In genomic region chr2:171965238-171965637, GRCh38 we compare ENCODE assay signal across 17 cellular contexts. TPM values are rescaled to one million over a fixed set of nuclear protein-coding genes. Genes with fewer than 3 reads are reported as not detected.
A peak's percentile ranks its signal among the peaks of the same experiment; 100 is the strongest.
DNase-seq lines count a peak whose midpoint lies in the region; FAIRE-seq and TF ChIP-seq lines count a peak whose summit lies in the region.
"Had no signal": no experiment of that assay in that cellular context is flagged by ENCODE, and none has a peak within 500 bp of the region (broad histone marks: within the 10 kb centered on the region; RNA-seq: fewer than 3 reads in every experiment).

No MANE protein-coding gene starts in this region.

- H3K27ac Mint-ChIP-seq in activated naive CD4-positive, alpha-beta T cell treated with anti-CD3 and anti-CD28 coated beads, Interleukin-2, amount 10 ng/mL, durations not matched to agents 7 days and 5 days = peak overlapping the region; percentile 3
- no peak overlapping the region for H3K27ac Mint-ChIP-seq in neural progenitor cell
- H3K27ac Mint-ChIP-seq: CD4-positive, alpha-beta memory T cell; H9 had no signal

- peak overlapping the region; percentile 37 for H3K4me2 ChIP-seq in neural progenitor cell

- peaks cover 9% of the 10 kb centered on the region for H3K79me2 ChIP-seq in neural progenitor cell (ENCODE audit: low read depth)

- peaks cover 28% of the 10 kb centered on the region for H3K36me3 Mint-ChIP-seq in activated naive CD4-positive, alpha-beta T cell treated with anti-CD3 and anti-CD28 coated beads, Interleukin-2, amount 10 ng/mL, durations not matched to agents 7 days and 5 days
- H3K36me3 Mint-ChIP-seq in neural progenitor cell = peaks cover 15% of the 10 kb centered on the region

- H3K9me3 Mint-ChIP-seq in activated naive CD4-positive, alpha-beta T cell treated with anti-CD3 and anti-CD28 coated beads, Interleukin-2, amount 10 ng/mL, durations not matched to agents 7 days and 5 days = no peaks in the 10 kb centered on the region
- H3K9me3 Mint-ChIP-seq in neural progenitor cell = no peaks in the 10 kb centered on the region
- H3K9me3 Mint-ChIP-seq: CD4-positive, alpha-beta memory T cell; H9 had no signal

- H3K27me3 ChIP-seq in neural progenitor cell = no peaks in the 10 kb centered on the region

- no peaks in the 10 kb centered on the region for H4K20me1 ChIP-seq in neural progenitor cell (ENCODE audit: low read depth)

- H3K4me1 Mint-ChIP-seq in activated naive CD4-positive, alpha-beta T cell treated with anti-CD3 and anti-CD28 coated beads, Interleukin-2, amount 10 ng/mL, durations not matched to agents 7 days and 5 days = peaks cover 48% of the 10 kb centered on the region
- no peaks in the 10 kb centered on the region for H3K4me1 Mint-ChIP-seq in neural progenitor cell

- H3K27ac ChIP-seq in neural progenitor cell = peak overlapping the region; percentile 81
- H3K27ac ChIP-seq: GM23248 had no signal

- no peak for DNase-seq in activated naive CD4-positive, alpha-beta T cell treated with anti-CD3 and anti-CD28 coated beads, Interleukin-2, amount 10 ng/mL, durations not matched to agents 7 days and 5 days
- no peak for DNase-seq in activated naive CD4-positive, alpha-beta T cell treated with Interleukin-2 at 50 U/mL for 16 hours
- no peak for DNase-seq in D721Med (ENCODE audit: insufficient read length, low spot score)
- DNase-seq in neural progenitor cell (ENCODE audit: low spot score) = no peak
- DNase-seq in NCI-H748 treated with DMSO at 0.1 percent for 48 hours (lab: John Stamatoyannopoulos, UW) = no peak
- DNase-seq in NCI-H1092 treated with DMSO at 0.1 percent for 48 hours (lab: John Stamatoyannopoulos, UW) = no peak
- DNase-seq: C1 segment of cervical spinal cord, Calu3, COR-L47, DND-41, GDM1, GM23248, H9 had no signal

- H3K36me3 ChIP-seq in neural progenitor cell = peaks cover 8% of the 10 kb centered on the region

- peaks cover 34% of the 10 kb centered on the region for H3F3A ChIP-seq in neural progenitor cell (ENCODE audit: low read depth)

- no peak overlapping the region for H3K4me3 ChIP-seq in neural progenitor cell
- H3K4me3 ChIP-seq: GM12878, GM23248 had no signal

- H3K4me3 Mint-ChIP-seq in activated naive CD4-positive, alpha-beta T cell treated with anti-CD3 and anti-CD28 coated beads, Interleukin-2, amount 10 ng/mL, durations not matched to agents 7 days and 5 days = no peak overlapping the region
- H3K4me3 Mint-ChIP-seq in neural progenitor cell = no peak overlapping the region
- H3K4me3 Mint-ChIP-seq: CD4-positive, alpha-beta memory T cell; H9 had no signal

- no peak overlapping the region for H2AFZ ChIP-seq in neural progenitor cell (replicated peaks)
- H2AFZ ChIP-seq: GM23248 had no signal

- peaks cover 49% of the 10 kb centered on the region for H3K4me1 ChIP-seq in neural progenitor cell

- TF ChIP-seq CTCF in D721Med (IDR thresholded peaks at IDR 0.05; ENCODE audit: insufficient read depth, missing control alignments) (no peak), neural progenitor cell (IDR thresholded peaks at IDR 0.05) (no peak)

- CTCF ChIA-PET in activated naive CD4-positive, alpha-beta T cell treated with anti-CD3 and anti-CD28 coated beads, Interleukin-2, amount 10 ng/mL, durations not matched to agents 7 days and 5 days (lab: Charles Lee) = no interaction called here

- H3K9me3 ChIP-seq in neural progenitor cell (ENCODE audit: low read depth) = no peaks in the 10 kb centered on the region

- FAIRE-seq in D721Med (lab: Jason Lieb, UNC) = peak; percentile 55
- FAIRE-seq in G401.6 (lab: Jason Lieb, UNC) = peak; percentile 33
- FAIRE-seq: GM12878, GM19239 had no signal

- H3K27me3 Mint-ChIP-seq in activated naive CD4-positive, alpha-beta T cell treated with anti-CD3 and anti-CD28 coated beads, Interleukin-2, amount 10 ng/mL, durations not matched to agents 7 days and 5 days = no peaks in the 10 kb centered on the region
- no peaks in the 10 kb centered on the region for H3K27me3 Mint-ChIP-seq in neural progenitor cell (ENCODE audit: insufficient read depth, low read depth)
- H3K27me3 Mint-ChIP-seq: CD4-positive, alpha-beta memory T cell had no signal

- no peak overlapping the region for H3K9ac ChIP-seq in neural progenitor cell
- H3K9ac ChIP-seq: GM23248 had no signal

RNA-seq across cellular contexts. Expression of gene METAP1D, which starts 34.5 kb away (rescaled TPM):
- 8.2 and 9.8 TPM in 2 replicates for total RNA-seq in neural progenitor cell (ENCODE audit: low replicate concordance)

RNA-seq across cellular contexts. Expression of gene HAT1, which starts 43.0 kb away (rescaled TPM):
- total RNA-seq in neural progenitor cell (ENCODE audit: low replicate concordance) = 63.6 and 109 TPM in 2 replicates
